Comparison of ENCODE assay signal across 9 cellular contexts in genomic region chr2:197728555-197729544, GRCh38. TPM values are rescaled to one million over a fixed set of nuclear protein-coding genes. Genes with fewer than 3 reads are reported as not detected.
DNase-seq lines count a peak whose midpoint lies in the region; ATAC-seq, FAIRE-seq and TF ChIP-seq lines count a peak whose summit lies in the region.
"Not testable (repeated sequence)": the region's sequence is repeated elsewhere in the genome, so short reads cannot be mapped to it uniquely, and the experiment has no call there.
"Had no signal": no experiment of that assay in that cellular context is flagged by ENCODE, and none has a peak within 500 bp of the region (broad histone marks: within the 10 kb centered on the region; RNA-seq: fewer than 3 reads in every experiment).

No MANE protein-coding gene starts in this region.

- H3K9ac ChIP-seq in K562 (ENCODE audit: insufficient read depth in 1 of 2, low read depth in 2 of 2, low read length in 2 of 2), result peak overlapping the region; percentile 72 to 81

- ATAC-seq in K562, result peak; percentile 90

- H3K4me1 ChIP-seq in SJCRH30; K562 (replicated peaks in 1 of 2; ENCODE audit: control insufficient read depth in 2 of 2, insufficient read depth in 2 of 2, low read length in 2 of 2): not testable (repeated sequence)

- POLR2A ChIA-PET in K562 (lab: Yijun Ruan, JAX), result interaction anchor here (0.6 to 1.0 kb wide), 4 partner anchors 17 to 1603 kb away, joined by 3 to 6 read pairs (median 4); no protein-coding TSS in a partner anchor

- H2AFZ ChIP-seq in K562 (ENCODE audit: low read depth, low read length), result peak overlapping the region; percentile 97

- 3% methylated on average over 19 of the region's 32 CpGs for WGBS in K562 (ENCODE audit: insufficient coverage, low coverage, missing lambda C conversion rate)

- intact Hi-C loops in K562 (cut with micrococcal nuclease), result loop anchor here (5.0 kb wide), 1 partner anchor 48 kb away; no protein-coding TSS in a partner anchor

- not testable (repeated sequence) for H3K27me3 ChIP-seq in SJCRH30; K562 (ENCODE audit: control insufficient read depth in 2 of 2, insufficient read depth in 2 of 2, low read length in 2 of 2)

- not testable (repeated sequence) for TF ChIP-seq CTCF in K562 (IDR thresholded peaks at IDR 0.05 in 2 of 3, conservative IDR thresholded peaks at IDR 0.05 in 1 of 3; ENCODE audit: insufficient read depth in 2 of 3, low read depth in 1 of 3, low read length in 3 of 3); fibroblast of villous mesenchyme (IDR thresholded peaks at IDR 0.05; ENCODE audit: insufficient read depth, low read depth, low read length)

- H3K4me3 ChIP-seq in SJCRH30, result peak overlapping the region; percentile 52
- peak overlapping the region; percentile 34 for H3K4me3 ChIP-seq in K562
- peak overlapping the region; percentile 56 for H3K4me3 ChIP-seq in fibroblast of villous mesenchyme (ENCODE audit: low read depth, low read length)

- TF ChIP-seq EP300 in Ishikawa (IDR thresholded peaks at IDR 0.05; ENCODE audit: borderline replicate concordance); K562 (IDR thresholded peaks at IDR 0.05; ENCODE audit: low read length): not testable (repeated sequence)

- H3K4me2 ChIP-seq in K562 (ENCODE audit: insufficient read depth, low read length), result peak overlapping the region; percentile 73

- BruUV-seq in K562 (replicated peaks; lab: Mats Ljungman, UMichigan), result TSS peak; percentile 75

- not testable (repeated sequence) for H3K36me3 ChIP-seq in SJCRH30; K562 (ENCODE audit: control insufficient read depth, insufficient read depth, low read length)

- CTCF ChIA-PET in K562 (lab: Yijun Ruan, JAX; ENCODE audit: low intra/inter-chr PET ratio), result interaction anchor here (0.6 kb wide), 1 partner anchor 567 kb away, joined by 3 read pairs; no protein-coding TSS in a partner anchor

- TF ChIP-seq RAD21 in Ishikawa (IDR thresholded peaks at IDR 0.05; ENCODE audit: low read depth); K562 (CRISPR knock-in tag; conservative IDR thresholded peaks at IDR 0.05 in 1 of 2, IDR thresholded peaks at IDR 0.05 in 1 of 2): not testable (repeated sequence)

- DNase-seq in ELF-1 (ENCODE audit: low read depth, low spot score), result peak; percentile 22
- DNase-seq in NCI-H510A treated with DMSO at 0.1 percent for 48 hours (lab: John Stamatoyannopoulos, UW), result peak; percentile 16
- DNase-seq in SJCRH30; fibroblast of villous mesenchyme (ENCODE audit: low read depth): not testable (repeated sequence)
- DNase-seq in K562 (ENCODE audit: extremely low read depth in 1 of 4, low spot score in 3 of 4), result peak in 1 of 4 experiments; percentile 48

- H3K9me3 ChIP-seq in SJCRH30 (replicated peaks); K562 (replicated peaks; ENCODE audit: control insufficient read depth, insufficient read depth, low read depth, low read length): not testable (repeated sequence)

- H3K9me1 ChIP-seq in K562 (ENCODE audit: control insufficient read depth, insufficient read depth, low read length), result not testable (repeated sequence)

- H3K27ac ChIP-seq in SJCRH30 (0 out of 2 replicates have a peak overlapping the region, but pooled peaks have one; percentile 24), K562 (ENCODE audit: extremely low read depth, low read depth, low read length) (peak overlapping the region; percentile 83)

- not testable (repeated sequence) for H4K20me1 ChIP-seq in K562 (replicated peaks; ENCODE audit: control insufficient read depth, insufficient read depth, low read length)

- TF ChIP-seq POLR2A in K562 (conservative IDR thresholded peaks at IDR 0.05), result peak; percentile 76

- FAIRE-seq in K562 (lab: Jason Lieb, UNC), result not testable (repeated sequence)

- H3K79me2 ChIP-seq in K562 (ENCODE audit: control insufficient read depth, insufficient read depth, low read length), result not testable (repeated sequence)

- in situ Hi-C loops in K562 (cut with MboI), result not testable (repeated sequence)

TF ChIP-seq in Ishikawa, 13 proteins besides CTCF, POLR2A, EP300 and RAD21:
- TF ChIP-seq YY1 (IDR thresholded peaks at IDR 0.05; ENCODE audit: low read depth), result peak; percentile 60; the same call in 1 of the 2 replicates
TF ChIP-seq in Ishikawa: peak in this region for 1; not testable (repeated sequence) for 12.

TF ChIP-seq in K562, 482 proteins besides CTCF, POLR2A, EP300 and RAD21 (continues in another document):
- 0 out of 2 replicates have a peak, but pooled peaks have one; percentile 5 for TF ChIP-seq PHF8 (IDR thresholded peaks at IDR 0.05; ENCODE audit: borderline replicate concordance, low read length)
- 0 out of 4 replicates have a peak, but pooled peaks of 1 of the 2 experiments have one; percentile 26 for TF ChIP-seq MAZ (CRISPR knock-in tag; conservative IDR thresholded peaks at IDR 0.05 in 1 of 2, IDR thresholded peaks at IDR 0.05 in 1 of 2)
- peak; percentile 60 for TF ChIP-seq BRD9 (IDR thresholded peaks at IDR 0.05; ENCODE audit: low read depth, partially characterized antibody)
- peak; percentile 94 for TF ChIP-seq NFRKB (IDR thresholded peaks at IDR 0.05; ENCODE audit: low read depth)

RNA-seq across cellular contexts. Expression of gene MARS2, which starts 23.7 kb away (rescaled TPM):
- 13.6 TPM in 2 replicates for total RNA-seq in SJCRH30 (2014; rRNA removed; shearing (Covaris generic))
- total RNA-seq in K562 (2011; cell fraction: chromatin; rRNA removed; ENCODE audit: low replicate concordance), result 13.7 and 22.5 TPM in 2 replicates
- total RNA-seq in K562 (2011; cell fraction: nucleolus; rRNA removed), result 21.3 and 24.2 TPM in 2 replicates
- 18.8 and 20.4 TPM in 2 replicates for total RNA-seq in K562 (2011; cell fraction: nucleoplasm; rRNA removed)
- total RNA-seq in K562 (2014; rRNA removed), result 10.2 and 13.8 TPM in 2 replicates
- total RNA-seq in K562 (2014; rRNA removed; fragmentation: Illumina TruSeq; extraction: Trizol), result 9.9 and 12.7 TPM in 2 replicates
- 12.1 and 12.5 TPM in 2 replicates for total RNA-seq in K562 (2015; rRNA removed; fragmentation: Illumina TruSeq; extraction: Trizol)
- 17.6 and 20.7 TPM in 2 replicates for total RNA-seq in K562 (2021)
- polyA plus RNA-seq in K562 (2011; rRNA removed), result 6.9 and 7.8 TPM in 2 replicates
- 6.2 and 9.7 TPM in 2 replicates for polyA plus RNA-seq in K562 (2011; cell fraction: cytosol; rRNA removed)
- 9.7 and 13.4 TPM in 2 replicates for polyA plus RNA-seq in K562 (2011; cell fraction: nucleus; rRNA removed)
- polyA plus RNA-seq in K562 (2012), result 6.6 and 11.1 TPM in 2 replicates
- polyA plus RNA-seq in K562 (2014; fragmentation: Illumina TruSeq; extraction: Trizol), result 12.5 and 17.1 TPM in 2 replicates
- polyA plus RNA-seq in K562 (2014; fragmentation: Nextera tagmentation; extraction: Ambion mirVana), result 1 to 10 TPM; 4.0 to 6.9 TPM
- polyA plus RNA-seq in K562 (2014; rRNA removed), result 12.2 and 12.7 TPM in 2 replicates
- polyA minus RNA-seq in K562 (2011; rRNA and poly(A)+ RNA removed), result 13.0 and 15.1 TPM in 2 replicates
- 7.5 and 11.8 TPM in 2 replicates for polyA minus RNA-seq in K562 (2011; cell fraction: cytosol; rRNA and poly(A)+ RNA removed)
- polyA minus RNA-seq in K562 (2011; cell fraction: nucleus; rRNA and poly(A)+ RNA removed), result 17.6 and 24.2 TPM in 2 replicates
- 3.9 and 5.2 TPM in 2 replicates for total RNA-seq in fibroblast of villous mesenchyme

RNA-seq across cellular contexts. Expression of gene RFTN2, which starts 53.5 kb away (rescaled TPM):
- total RNA-seq in SJCRH30 (2014; rRNA removed; shearing (Covaris generic)), result 0.02 TPM in 1 of 2 replicates, not detected in the other
- not detected in 2 replicates for total RNA-seq in K562 (2011; cell fraction: chromatin; rRNA removed; ENCODE audit: low replicate concordance)
- total RNA-seq in K562 (2011; cell fraction: nucleolus; rRNA removed), result not detected in 2 replicates
- not detected in 2 replicates for total RNA-seq in K562 (2011; cell fraction: nucleoplasm; rRNA removed)
- total RNA-seq in K562 (2014; rRNA removed) (not detected in 2 replicates), K562 (2014; rRNA removed; fragmentation: Illumina TruSeq; extraction: Trizol) (not detected in 2 replicates), K562 (2015; rRNA removed; fragmentation: Illumina TruSeq; extraction: Trizol) (0.11 TPM in 1 of 2 replicates, not detected in the other), K562 (2021) (not detected in 2 replicates), fibroblast of villous mesenchyme (4.7 and 6.4 TPM in 2 replicates)
- polyA plus RNA-seq in K562 (2011; rRNA removed) (not detected in 2 replicates), K562 (2014; fragmentation: Illumina TruSeq; extraction: Trizol) (0.04 TPM in 1 of 2 replicates, not detected in the other), K562 (2014; fragmentation: Nextera tagmentation; extraction: Ambion mirVana) (under 1 TPM in 1 of 2 experiments, not detected in 1; 0.01 TPM), K562 (2014; rRNA removed) (0.05 TPM in 1 of 2 replicates, not detected in the other)
- polyA plus RNA-seq in K562 (2011; cell fraction: cytosol; rRNA removed), result not detected in 2 replicates
- polyA plus RNA-seq in K562 (2011; cell fraction: nucleus; rRNA removed), result not detected in 2 replicates
- polyA plus RNA-seq in K562 (2012), result 0.05 and 0.06 TPM in 2 replicates
- polyA minus RNA-seq in K562 (2011; rRNA and poly(A)+ RNA removed), result not detected in 2 replicates
- polyA minus RNA-seq in K562 (2011; cell fraction: cytosol; rRNA and poly(A)+ RNA removed), result not detected in 2 replicates
- not detected in 2 replicates for polyA minus RNA-seq in K562 (2011; cell fraction: nucleus; rRNA and poly(A)+ RNA removed)
- total RNA-seq: CD4-positive, alpha-beta T cell had no signal

RNA-seq across cellular contexts. Expression of gene BOLL, which starts 56.3 kb away (rescaled TPM):
- 0.38 and 0.51 TPM in 2 replicates for total RNA-seq in SJCRH30 (2014; rRNA removed; shearing (Covaris generic))
- total RNA-seq in K562 (2011; cell fraction: chromatin; rRNA removed; ENCODE audit: low replicate concordance), result 0.09 and 0.14 TPM in 2 replicates
- not detected in 2 replicates for total RNA-seq in K562 (2011; cell fraction: nucleolus; rRNA removed)
- 0.81 TPM in 1 of 2 replicates, not detected in the other for total RNA-seq in K562 (2011; cell fraction: nucleoplasm; rRNA removed)
- total RNA-seq in K562 (2014; rRNA removed), result 0.29 TPM in 1 of 2 replicates, not detected in the other
- total RNA-seq in K562 (2014; rRNA removed; fragmentation: Illumina TruSeq; extraction: Trizol), result 0.11 TPM in 1 of 2 replicates, not detected in the other
- total RNA-seq in K562 (2015; rRNA removed; fragmentation: Illumina TruSeq; extraction: Trizol), result 0.25 TPM in 1 of 2 replicates, not detected in the other
- total RNA-seq in K562 (2021), result 0.11 and 0.13 TPM in 2 replicates
- 0.53 TPM in 1 of 2 replicates, not detected in the other for polyA plus RNA-seq in K562 (2011; rRNA removed)
- 0.15 TPM in 1 of 2 replicates, not detected in the other for polyA plus RNA-seq in K562 (2011; cell fraction: cytosol; rRNA removed)
- 0.34 and 0.65 TPM in 2 replicates for polyA plus RNA-seq in K562 (2011; cell fraction: nucleus; rRNA removed)
- polyA plus RNA-seq in K562 (2012), result 0.27 and 1.1 TPM in 2 replicates
- 0.11 and 0.55 TPM in 2 replicates for polyA plus RNA-seq in K562 (2014; fragmentation: Illumina TruSeq; extraction: Trizol)
- polyA plus RNA-seq in K562 (2014; fragmentation: Nextera tagmentation; extraction: Ambion mirVana), result under 1 TPM; 0.11 to 0.46 TPM
- polyA plus RNA-seq in K562 (2014; rRNA removed), result 0.09 and 0.12 TPM in 2 replicates
- polyA minus RNA-seq in K562 (2011; rRNA and poly(A)+ RNA removed), result not detected in 2 replicates
- not detected in 2 replicates for polyA minus RNA-seq in K562 (2011; cell fraction: cytosol; rRNA and poly(A)+ RNA removed)
- not detected in 2 replicates for polyA minus RNA-seq in K562 (2011; cell fraction: nucleus; rRNA and poly(A)+ RNA removed)
- total RNA-seq in fibroblast of villous mesenchyme, result not detected in 2 replicates
- total RNA-seq: CD4-positive, alpha-beta T cell; H4 had no signal
- polyA plus RNA-seq: BJ had no signal
